31 cellular contexts compared by ENCODE assay signal in the genomic region with DNA sequence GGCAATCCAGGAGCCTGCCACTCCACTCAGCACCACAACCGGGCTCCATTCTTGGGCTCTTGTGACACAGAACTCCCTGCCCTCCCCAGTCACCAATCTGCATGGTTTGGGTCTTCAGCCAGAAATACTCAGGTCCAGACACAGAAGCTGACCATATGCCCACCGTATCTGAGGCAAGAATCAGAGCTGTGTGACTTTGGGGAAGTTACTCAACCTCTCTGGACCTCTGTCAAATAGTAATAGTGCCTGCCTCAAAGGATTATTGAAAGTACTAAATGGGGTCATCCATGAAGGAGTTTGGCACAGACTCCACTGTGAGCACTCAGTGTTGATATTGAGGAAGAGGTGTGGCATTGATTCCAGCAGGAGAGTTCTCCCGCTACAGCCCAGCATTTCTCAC.
"Had no signal": no experiment of that assay in that cellular context is flagged by ENCODE, and none has a peak within 500 bp of the region (broad histone marks: within the 10 kb centered on the region; RNA-seq: fewer than 3 reads in every experiment).

No MANE protein-coding gene starts in this region.

- H3K4me3 ChIP-seq: Peyer's patch, SJSA1 had no signal

- H3K4me1 Mint-ChIP-seq: activated B cell treated with CpG ODN at 0.5 μM for 24 hours; activated naive CD8-positive, alpha-beta T cell treated with anti-CD3 and anti-CD28 coated beads for 36 hours had no signal

- H3K4me1 ChIP-seq: SJSA1 had no signal

- DNase-seq: activated B cell treated with CpG ODN at 0.5 μM for 24 hours; activated CD4-positive, alpha-beta memory T cell treated with anti-CD3 and anti-CD28 coated beads for 36 hours; activated CD4-positive, alpha-beta T cell treated with anti-CD3 and anti-CD28 coated beads for 4 hours; activated CD4-positive, alpha-beta T cell treated with anti-CD3 and anti-CD28 coated beads, Interleukin-2, amount 50 U/mL, for 1 hour; activated CD4-positive, CD25-positive, alpha-beta regulatory T cell treated with anti-CD3 and anti-CD28 coated beads, Interleukin-2, amount 50 U/mL, for 72 hours; activated CD8-positive, alpha-beta memory T cell treated with anti-CD3 and anti-CD28 coated beads, Interleukin-2, amount 50 U/mL, for 4 hours; activated naive CD4-positive, alpha-beta T cell treated with anti-CD3 and anti-CD28 coated beads, Interleukin-2, amount 50 U/mL, for 16 hours; activated naive CD8-positive, alpha-beta T cell treated with anti-CD3 and anti-CD28 coated beads for 36 hours; activated T-cell treated with anti-CD3 and anti-CD28 coated beads for 4 hours; activated T-cell treated with anti-CD3 and anti-CD28 coated beads, Interleukin-2, amount 50 U/mL, for 4 hours; amniotic stem cell; aorta; brain microvascular endothelial cell; central memory CD4-positive, alpha-beta T cell; MM.1S; MV-4-11; NCI-H1092; NCI-H1436 treated with DMSO at 0.1 percent for 48 hours; NCI-H1694 treated with DMSO at 0.1 percent for 48 hours; NCI-H2029; NCI-H345; NCI-H748 treated with DMSO at 0.1 percent for 48 hours; NK-92 treated with Interleukin-12 subunit alpha and Interleukin-12 subunit beta, amount 100 ng/mL, for 24 hours; PC-3; Peyer's patch; SHP77 treated with DMSO at 0.1 percent for 48 hours had no signal

- H3K9me3 Mint-ChIP-seq: activated B cell treated with CpG ODN at 0.5 μM for 24 hours; activated CD4-positive, alpha-beta memory T cell treated with anti-CD3 and anti-CD28 coated beads for 36 hours; activated naive CD8-positive, alpha-beta T cell treated with anti-CD3 and anti-CD28 coated beads for 36 hours; activated T-cell treated with anti-CD3 and anti-CD28 coated beads, Interleukin-2, amount 50 U/mL, for 4 hours; activated T-helper 1 cell treated with anti-CD3 and anti-CD28 coated beads, Interleukin-12 subunit alpha, Interleukin-12 subunit beta, Interleukin-2, Interleukin-4 antibody, amounts not matched to agents 30 ng/mL and 10 ng/mL and 1 ng/mL, durations not matched to agents 14 hours and 24 hours and 36 hours; T-helper 1 cell treated with Interleukin-12 subunit alpha and Interleukin-12 subunit beta and Interleukin-4 antibody, amounts not matched to agents 30 μg/mL and 1 μg/mL, for 36 hours; T-helper 2 cell treated with Interferon-gamma antibody and Interleukin-4, amounts not matched to agents 5 μg/mL and 100 μg/mL, for 36 hours had no signal

- H3K36me3 Mint-ChIP-seq: activated CD4-positive, alpha-beta memory T cell treated with anti-CD3 and anti-CD28 coated beads for 36 hours; activated naive CD8-positive, alpha-beta T cell treated with anti-CD3 and anti-CD28 coated beads for 36 hours had no signal

- H3K36me3 ChIP-seq: brain microvascular endothelial cell, Peyer's patch, SJSA1 had no signal

- H3K4me3 Mint-ChIP-seq: activated B cell treated with CpG ODN at 0.5 μM for 24 hours; activated CD4-positive, alpha-beta memory T cell treated with anti-CD3 and anti-CD28 coated beads for 36 hours; activated naive CD8-positive, alpha-beta T cell treated with anti-CD3 and anti-CD28 coated beads for 36 hours; activated T-cell treated with anti-CD3 and anti-CD28 coated beads, Interleukin-2, amount 50 U/mL, for 4 hours; activated T-helper 1 cell treated with anti-CD3 and anti-CD28 coated beads, Interleukin-12 subunit alpha, Interleukin-12 subunit beta, Interleukin-2, Interleukin-4 antibody, amounts not matched to agents 30 ng/mL and 10 ng/mL and 1 ng/mL, durations not matched to agents 14 hours and 24 hours and 36 hours; T-helper 1 cell treated with Interleukin-12 subunit alpha and Interleukin-12 subunit beta and Interleukin-4 antibody, amounts not matched to agents 30 μg/mL and 1 μg/mL, for 36 hours; T-helper 2 cell treated with Interferon-gamma antibody and Interleukin-4, amounts not matched to agents 5 μg/mL and 100 μg/mL, for 36 hours had no signal

- H3K27me3 ChIP-seq: Peyer's patch had no signal

- H3K9ac ChIP-seq: SK-N-SH had no signal

- H3K27ac ChIP-seq: brain microvascular endothelial cell, Peyer's patch, SJSA1 had no signal

- ATAC-seq: PC-3 had no signal

- H3K27ac Mint-ChIP-seq: activated B cell treated with CpG ODN at 0.5 μM for 24 hours; activated CD4-positive, alpha-beta memory T cell treated with anti-CD3 and anti-CD28 coated beads for 36 hours; activated naive CD8-positive, alpha-beta T cell treated with anti-CD3 and anti-CD28 coated beads for 36 hours; activated T-helper 1 cell treated with anti-CD3 and anti-CD28 coated beads, Interleukin-12 subunit alpha, Interleukin-12 subunit beta, Interleukin-2, Interleukin-4 antibody, amounts not matched to agents 30 ng/mL and 10 ng/mL and 1 ng/mL, durations not matched to agents 14 hours and 24 hours and 36 hours; T-helper 2 cell treated with Interferon-gamma antibody and Interleukin-4, amounts not matched to agents 5 μg/mL and 100 μg/mL, for 36 hours had no signal

- H3K9me3 ChIP-seq: Peyer's patch, SJSA1, SK-N-SH had no signal
